Comparison of ENCODE assay signal across 37 cellular contexts in the genomic region with DNA sequence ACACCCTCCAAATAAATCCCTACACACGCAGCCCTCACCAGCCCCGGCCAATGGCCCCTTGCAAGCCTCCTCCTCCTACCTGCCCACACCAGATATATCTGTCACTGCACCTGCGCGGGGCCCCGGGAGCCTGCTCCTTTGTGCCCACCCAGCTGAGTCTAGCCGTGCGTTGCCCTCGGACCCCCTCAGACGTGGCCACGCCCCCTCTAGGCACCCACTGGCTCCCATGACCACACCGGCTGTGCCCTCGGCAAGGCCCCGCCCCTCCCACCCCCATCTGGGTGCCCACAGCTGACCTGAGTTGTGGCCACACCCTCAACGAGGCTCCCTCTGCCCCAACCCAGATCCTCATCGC.
"Had no signal": no experiment of that assay in that cellular context is flagged by ENCODE, and none has a peak within 500 bp of the region (broad histone marks: within the 10 kb centered on the region; RNA-seq: fewer than 3 reads in every experiment).

No MANE protein-coding gene starts in this region.

- H3K4me3 ChIP-seq: adrenal gland, body of pancreas, breast epithelium had no signal

- H3K4me1 ChIP-seq: breast epithelium had no signal

- H3K27me3 Mint-ChIP-seq: activated B cell treated with CpG ODN at 0.5 μM for 24 hours; activated CD4-positive, alpha-beta memory T cell treated with anti-CD3 and anti-CD28 coated beads for 36 hours; activated CD4-positive, alpha-beta T cell treated with anti-CD3 and anti-CD28 coated beads, Interleukin-2, amount 10 ng/mL, durations not matched to agents 24 days and 14 days; activated CD8-positive, alpha-beta T cell treated with anti-CD3 and anti-CD28 coated beads for 36 hours; activated naive CD8-positive, alpha-beta T cell treated with anti-CD3 and anti-CD28 coated beads for 36 hours; activated T-helper 17 cell treated with anti-CD3 and anti-CD28 coated beads, Interleukin-2, amount 50 U/mL, for 72 hours had no signal

- H3K9me3 Mint-ChIP-seq: activated B cell treated with CpG ODN at 0.5 μM for 24 hours; activated CD4-positive, alpha-beta memory T cell treated with anti-CD3 and anti-CD28 coated beads for 36 hours; activated CD4-positive, alpha-beta T cell treated with anti-CD3 and anti-CD28 coated beads, Interleukin-2, amount 10 ng/mL, durations not matched to agents 24 days and 14 days; activated CD8-positive, alpha-beta T cell treated with anti-CD3 and anti-CD28 coated beads for 36 hours; activated naive CD4-positive, alpha-beta T cell treated with anti-CD3 and anti-CD28 coated beads for 36 hours; activated naive CD8-positive, alpha-beta T cell treated with anti-CD3 and anti-CD28 coated beads for 36 hours; activated T-cell treated with anti-CD3 and anti-CD28 coated beads, Interleukin-2, amount 50 U/mL, for 4 hours; activated T-cell treated with anti-CD3 and anti-CD28 coated beads, Interleukin-2, amount 50 U/mL, for 72 hours; activated T-helper 1 cell treated with anti-CD3 and anti-CD28 coated beads, Interleukin-12 subunit alpha, Interleukin-12 subunit beta, Interleukin-2, Interleukin-4 antibody, amounts not matched to agents 30 ng/mL and 10 ng/mL and 1 ng/mL, durations not matched to agents 14 hours and 24 hours and 36 hours; activated T-helper 17 cell treated with anti-CD3 and anti-CD28 coated beads, Interleukin-2, amount 50 U/mL, for 72 hours; T-helper 1 cell treated with Interleukin-12 subunit alpha and Interleukin-12 subunit beta and Interleukin-4 antibody, amounts not matched to agents 30 μg/mL and 1 μg/mL, for 36 hours; T-helper 2 cell treated with Interferon-gamma antibody and Interleukin-4, amounts not matched to agents 5 μg/mL and 100 μg/mL, for 36 hours had no signal

- H3K4me1 Mint-ChIP-seq: activated T-helper 17 cell treated with anti-CD3 and anti-CD28 coated beads, Interleukin-2, amount 50 U/mL, for 72 hours had no signal

- H3K27ac Mint-ChIP-seq: activated B cell treated with CpG ODN at 0.5 μM for 24 hours; activated CD4-positive, alpha-beta memory T cell treated with anti-CD3 and anti-CD28 coated beads for 36 hours; activated CD4-positive, alpha-beta T cell treated with anti-CD3 and anti-CD28 coated beads, Interleukin-2, amount 10 ng/mL, durations not matched to agents 24 days and 14 days; activated CD8-positive, alpha-beta T cell treated with anti-CD3 and anti-CD28 coated beads for 36 hours; activated naive CD4-positive, alpha-beta T cell treated with anti-CD3 and anti-CD28 coated beads for 36 hours; activated naive CD4-positive, alpha-beta T cell treated with anti-CD3 and anti-CD28 coated beads, Interleukin-2, amount 50 U/mL, for 72 hours; activated naive CD8-positive, alpha-beta T cell treated with anti-CD3 and anti-CD28 coated beads for 36 hours; activated T-cell treated with anti-CD3 and anti-CD28 coated beads, Interleukin-2, amount 50 U/mL, for 72 hours; activated T-helper 1 cell treated with anti-CD3 and anti-CD28 coated beads, Interleukin-12 subunit alpha, Interleukin-12 subunit beta, Interleukin-2, Interleukin-4 antibody, amounts not matched to agents 30 ng/mL and 10 ng/mL and 1 ng/mL, durations not matched to agents 14 hours and 24 hours and 36 hours; activated T-helper 17 cell treated with anti-CD3 and anti-CD28 coated beads, Interleukin-2, amount 50 U/mL, for 72 hours; T-helper 1 cell treated with Interleukin-12 subunit alpha and Interleukin-12 subunit beta and Interleukin-4 antibody, amounts not matched to agents 30 μg/mL and 1 μg/mL, for 36 hours; T-helper 2 cell treated with Interferon-gamma antibody and Interleukin-4, amounts not matched to agents 5 μg/mL and 100 μg/mL, for 36 hours had no signal

- H3K4me3 Mint-ChIP-seq: activated B cell treated with CpG ODN at 0.5 μM for 24 hours; activated CD4-positive, alpha-beta memory T cell treated with anti-CD3 and anti-CD28 coated beads for 36 hours; activated CD4-positive, alpha-beta T cell treated with anti-CD3 and anti-CD28 coated beads, Interleukin-2, amount 10 ng/mL, durations not matched to agents 24 days and 14 days; activated CD8-positive, alpha-beta T cell treated with anti-CD3 and anti-CD28 coated beads for 36 hours; activated naive CD4-positive, alpha-beta T cell treated with anti-CD3 and anti-CD28 coated beads for 36 hours; activated naive CD8-positive, alpha-beta T cell treated with anti-CD3 and anti-CD28 coated beads for 36 hours; activated T-cell treated with anti-CD3 and anti-CD28 coated beads, Interleukin-2, amount 50 U/mL, for 4 hours; activated T-cell treated with anti-CD3 and anti-CD28 coated beads, Interleukin-2, amount 50 U/mL, for 72 hours; activated T-helper 1 cell treated with anti-CD3 and anti-CD28 coated beads, Interleukin-12 subunit alpha, Interleukin-12 subunit beta, Interleukin-2, Interleukin-4 antibody, amounts not matched to agents 30 ng/mL and 10 ng/mL and 1 ng/mL, durations not matched to agents 14 hours and 24 hours and 36 hours; activated T-helper 17 cell treated with anti-CD3 and anti-CD28 coated beads, Interleukin-2, amount 50 U/mL, for 72 hours; T-helper 1 cell treated with Interleukin-12 subunit alpha and Interleukin-12 subunit beta and Interleukin-4 antibody, amounts not matched to agents 30 μg/mL and 1 μg/mL, for 36 hours; T-helper 2 cell treated with Interferon-gamma antibody and Interleukin-4, amounts not matched to agents 5 μg/mL and 100 μg/mL, for 36 hours had no signal

- FAIRE-seq: astrocyte, TTC549 had no signal

- H3K27ac ChIP-seq: adrenal gland, body of pancreas, brain microvascular endothelial cell, breast epithelium, VCaP had no signal

- DNase-seq: activated B cell treated with CpG ODN at 0.5 μM for 24 hours; activated CD4-positive, alpha-beta memory T cell treated with anti-CD3 and anti-CD28 coated beads for 36 hours; activated CD4-positive, alpha-beta T cell treated with anti-CD3 and anti-CD28 coated beads for 4 hours; activated CD4-positive, alpha-beta T cell treated with anti-CD3 and anti-CD28 coated beads, Interleukin-2, amount 10 ng/mL, durations not matched to agents 24 days and 14 days; activated CD4-positive, alpha-beta T cell treated with anti-CD3 and anti-CD28 coated beads, Interleukin-2, amount 50 U/mL, for 1 hour; activated CD4-positive, alpha-beta T cell treated with anti-CD3 and anti-CD28 coated beads, Interleukin-2, amount 50 U/mL, for 4 hours; activated CD4-positive, CD25-positive, alpha-beta regulatory T cell treated with anti-CD3 and anti-CD28 coated beads, Interleukin-2, amount 50 U/mL, for 72 hours; activated CD8-positive, alpha-beta memory T cell treated with anti-CD3 and anti-CD28 coated beads, Interleukin-2, amount 50 U/mL, for 4 hours; activated CD8-positive, alpha-beta T cell treated with anti-CD3 and anti-CD28 coated beads for 36 hours; activated effector memory CD4-positive, alpha-beta T cell treated with anti-CD3 and anti-CD28 coated beads, Interleukin-2, amount 50 U/mL, for 16 hours; activated gamma-delta T cell treated with Interleukin-2 at 50 U/mL for 16 hours; activated naive CD4-positive, alpha-beta T cell; activated naive CD4-positive, alpha-beta T cell treated with anti-CD3 and anti-CD28 coated beads for 36 hours; activated naive CD4-positive, alpha-beta T cell treated with anti-CD3 and anti-CD28 coated beads, Interleukin-2, amount 50 U/mL, for 16 hours; activated naive CD8-positive, alpha-beta T cell treated with anti-CD3 and anti-CD28 coated beads for 36 hours; activated T-cell treated with anti-CD3 and anti-CD28 coated beads for 4 hours; activated T-cell treated with anti-CD3 and anti-CD28 coated beads, Interleukin-2, amount 50 U/mL, for 1 hour; activated T-cell treated with anti-CD3 and anti-CD28 coated beads, Interleukin-2, amount 50 U/mL, for 4 hours; activated T-cell treated with anti-CD3 and anti-CD28 coated beads, Interleukin-2, amount 50 U/mL, for 72 hours; amniotic stem cell; aorta; body of pancreas; brain microvascular endothelial cell; central memory CD4-positive, alpha-beta T cell; T-helper 1 cell; T-helper 2 cell; T-helper 9 cell had no signal

- H3K9me3 ChIP-seq: adrenal gland, body of pancreas, breast epithelium had no signal

- H3K27me3 ChIP-seq: adrenal gland, body of pancreas, brain microvascular endothelial cell, breast epithelium had no signal

- H3K36me3 ChIP-seq: breast epithelium had no signal
